In the genomic region with DNA sequence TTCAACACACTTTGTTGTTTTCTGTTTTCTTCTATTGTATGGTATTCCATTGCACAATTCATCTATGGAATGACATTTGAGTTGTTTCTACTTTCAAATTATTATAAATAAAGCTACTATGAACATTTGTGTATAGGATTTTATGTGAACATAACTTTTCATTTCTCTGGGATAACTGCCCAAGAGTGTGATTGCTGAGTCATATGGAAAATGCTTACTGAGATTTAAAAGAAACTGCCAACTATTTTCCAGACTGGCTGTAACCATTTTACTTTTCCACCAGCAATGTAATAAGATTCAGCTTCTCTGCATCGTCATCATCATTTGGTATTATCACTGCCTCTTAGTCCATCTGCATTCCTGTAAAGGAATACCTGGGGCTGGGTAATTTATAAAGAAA, we compare ENCODE assay signal across 29 cellular contexts.
"Had no signal": no experiment of that assay in that cellular context is flagged by ENCODE, and none has a peak within 500 bp of the region (broad histone marks: within the 10 kb centered on the region; RNA-seq: fewer than 3 reads in every experiment).

No MANE protein-coding gene starts in this region.

- DNase-seq: activated B cell treated with CpG ODN at 0.5 μM for 24 hours; activated CD4-positive, alpha-beta T cell treated with anti-CD3 and anti-CD28 coated beads, Interleukin-2, amount 50 U/mL, for 4 hours; activated CD8-positive, alpha-beta memory T cell treated with anti-CD3 and anti-CD28 coated beads, Interleukin-2, amount 50 U/mL, for 4 hours; activated effector memory CD4-positive, alpha-beta T cell treated with anti-CD3 and anti-CD28 coated beads, Interleukin-2, amount 50 U/mL, for 16 hours; activated naive CD4-positive, alpha-beta T cell treated with anti-CD3 and anti-CD28 coated beads, Interleukin-2, amount 10 ng/mL, durations not matched to agents 7 days and 5 days; activated naive CD8-positive, alpha-beta T cell treated with anti-CD3 and anti-CD28 coated beads, Interleukin-2, amount 10 ng/mL, durations not matched to agents 7 days and 5 days; activated T-cell treated with anti-CD3 and anti-CD28 coated beads, Interleukin-2, amount 50 U/mL, for 1 hour; amniotic stem cell; colonic mucosa; dorsolateral prefrontal cortex; effector memory CD4-positive, alpha-beta T cell; left colon; midbrain; naive thymus-derived CD8-positive, alpha-beta T cell; occipital lobe; psoas muscle; sigmoid colon; small intestine; stimulated activated CD4-positive, alpha-beta T cell treated with anti-CD3 and anti-CD28 coated beads, Interleukin-4, amount 100 ng/mL, for 24 hours; substantia nigra; T-helper 17 cell; thyroid gland; upper lobe of left lung had no signal

- H3K79me2 ChIP-seq: parathyroid adenoma had no signal

- H3K27ac ChIP-seq: colonic mucosa, dorsolateral prefrontal cortex, parathyroid adenoma, psoas muscle, sigmoid colon, thyroid gland, upper lobe of left lung, vagina had no signal

- H3K9ac ChIP-seq: parathyroid adenoma had no signal

- H3K36me3 ChIP-seq: colonic mucosa, sigmoid colon, thyroid gland, upper lobe of left lung, vagina had no signal

- H3K27ac Mint-ChIP-seq: activated B cell treated with CpG ODN at 0.5 μM for 24 hours; activated naive CD4-positive, alpha-beta T cell treated with anti-CD3 and anti-CD28 coated beads, Interleukin-2, amount 10 ng/mL, durations not matched to agents 7 days and 5 days; activated naive CD8-positive, alpha-beta T cell treated with anti-CD3 and anti-CD28 coated beads, Interleukin-2, amount 10 ng/mL, durations not matched to agents 7 days and 5 days; activated T-helper 1 cell treated with anti-CD3 and anti-CD28 coated beads, Interleukin-12 subunit alpha, Interleukin-12 subunit beta, Interleukin-2, Interleukin-4 antibody, amounts not matched to agents 30 ng/mL and 10 ng/mL and 1 ng/mL, durations not matched to agents 14 hours and 24 hours and 36 hours; naive thymus-derived CD8-positive, alpha-beta T cell; stimulated activated effector memory CD8-positive, alpha-beta T cell treated with anti-CD3 and anti-CD28 coated beads, Interleukin-12 subunit alpha, Interleukin-12 subunit beta, amount 100 ng/mL, for 72 hours; stimulated activated naive CD8-positive, alpha-beta T cell treated with anti-CD3 and anti-CD28 coated beads, Interleukin-15, Interleukin-2, amounts not matched to agents 100 ng/mL and 50 ng/mL, for 24 hours; T-helper 17 cell had no signal

- H3K27me3 ChIP-seq: colonic mucosa, dorsolateral prefrontal cortex, sigmoid colon, thyroid gland, upper lobe of left lung, vagina had no signal

- H3K4me1 Mint-ChIP-seq: activated B cell treated with CpG ODN at 0.5 μM for 24 hours; activated naive CD4-positive, alpha-beta T cell treated with anti-CD3 and anti-CD28 coated beads, Interleukin-2, amount 10 ng/mL, durations not matched to agents 7 days and 5 days; activated naive CD8-positive, alpha-beta T cell treated with anti-CD3 and anti-CD28 coated beads, Interleukin-2, amount 10 ng/mL, durations not matched to agents 7 days and 5 days; naive thymus-derived CD8-positive, alpha-beta T cell; neural crest cell; stimulated activated effector memory CD8-positive, alpha-beta T cell treated with anti-CD3 and anti-CD28 coated beads, Interleukin-12 subunit alpha, Interleukin-12 subunit beta, amount 100 ng/mL, for 72 hours; T-helper 17 cell had no signal

- H3K9me3 ChIP-seq: colonic mucosa, sigmoid colon, thyroid gland, vagina had no signal

- H3K4me3 Mint-ChIP-seq: activated B cell treated with CpG ODN at 0.5 μM for 24 hours; activated naive CD4-positive, alpha-beta T cell treated with anti-CD3 and anti-CD28 coated beads, Interleukin-2, amount 10 ng/mL, durations not matched to agents 7 days and 5 days; activated naive CD8-positive, alpha-beta T cell treated with anti-CD3 and anti-CD28 coated beads, Interleukin-2, amount 10 ng/mL, durations not matched to agents 7 days and 5 days; activated T-helper 1 cell treated with anti-CD3 and anti-CD28 coated beads, Interleukin-12 subunit alpha, Interleukin-12 subunit beta, Interleukin-2, Interleukin-4 antibody, amounts not matched to agents 30 ng/mL and 10 ng/mL and 1 ng/mL, durations not matched to agents 14 hours and 24 hours and 36 hours; naive thymus-derived CD8-positive, alpha-beta T cell; neural crest cell; stimulated activated effector memory CD8-positive, alpha-beta T cell treated with anti-CD3 and anti-CD28 coated beads, Interleukin-12 subunit alpha, Interleukin-12 subunit beta, amount 100 ng/mL, for 72 hours; stimulated activated naive CD8-positive, alpha-beta T cell treated with anti-CD3 and anti-CD28 coated beads, Interleukin-15, Interleukin-2, amounts not matched to agents 100 ng/mL and 50 ng/mL, for 24 hours; T-helper 17 cell had no signal

- H3K9me3 Mint-ChIP-seq: activated B cell treated with CpG ODN at 0.5 μM for 24 hours, neural crest cell had no signal

- H3K27me3 Mint-ChIP-seq: activated B cell treated with CpG ODN at 0.5 μM for 24 hours; activated naive CD4-positive, alpha-beta T cell treated with anti-CD3 and anti-CD28 coated beads, Interleukin-2, amount 10 ng/mL, durations not matched to agents 7 days and 5 days; activated naive CD8-positive, alpha-beta T cell treated with anti-CD3 and anti-CD28 coated beads, Interleukin-2, amount 10 ng/mL, durations not matched to agents 7 days and 5 days; naive thymus-derived CD8-positive, alpha-beta T cell; stimulated activated naive CD8-positive, alpha-beta T cell treated with anti-CD3 and anti-CD28 coated beads, Interleukin-15, Interleukin-2, amounts not matched to agents 100 ng/mL and 50 ng/mL, for 24 hours; T-helper 17 cell had no signal

- ATAC-seq: left colon; naive thymus-derived CD8-positive, alpha-beta T cell; psoas muscle; stimulated activated effector memory CD8-positive, alpha-beta T cell treated with anti-CD3 and anti-CD28 coated beads, Interleukin-12 subunit alpha, Interleukin-12 subunit beta, amount 100 ng/mL, for 72 hours; T-helper 17 cell had no signal

- H3K36me3 Mint-ChIP-seq: activated naive CD4-positive, alpha-beta T cell treated with anti-CD3 and anti-CD28 coated beads, Interleukin-2, amount 10 ng/mL, durations not matched to agents 7 days and 5 days; activated naive CD8-positive, alpha-beta T cell treated with anti-CD3 and anti-CD28 coated beads, Interleukin-2, amount 10 ng/mL, durations not matched to agents 7 days and 5 days; naive thymus-derived CD8-positive, alpha-beta T cell; stimulated activated effector memory CD8-positive, alpha-beta T cell treated with anti-CD3 and anti-CD28 coated beads, Interleukin-12 subunit alpha, Interleukin-12 subunit beta, amount 100 ng/mL, for 72 hours had no signal

- H3K4me1 ChIP-seq: colonic mucosa, parathyroid adenoma, psoas muscle, thyroid gland, upper lobe of left lung, vagina had no signal

- H3K4me3 ChIP-seq: colonic mucosa, dorsolateral prefrontal cortex, psoas muscle, sigmoid colon, thyroid gland, upper lobe of left lung, vagina had no signal

- H2AFZ ChIP-seq: parathyroid adenoma had no signal
